ENCODE assay signal across 15 cellular contexts in the genomic region with DNA sequence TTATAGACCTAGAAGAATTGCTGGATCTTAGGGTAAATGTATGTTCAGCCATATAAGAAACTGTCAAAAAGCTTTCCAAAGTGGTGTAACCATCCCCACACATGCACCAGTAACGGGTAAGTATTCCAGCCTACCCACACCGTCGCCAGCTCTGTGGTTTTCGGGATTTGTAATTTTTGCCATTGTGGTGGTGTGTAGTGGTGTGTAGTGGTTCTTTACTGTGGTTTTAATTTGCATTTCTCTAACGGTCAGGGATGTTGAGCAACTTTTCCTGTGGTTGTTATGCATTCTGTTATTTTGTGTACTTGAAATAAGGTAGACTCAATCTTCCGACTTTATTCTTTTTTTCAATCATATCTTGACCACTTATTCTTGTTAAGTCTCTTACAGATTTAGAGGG.
DNase-seq lines count a peak whose midpoint lies in the region; TF ChIP-seq lines count a peak whose summit lies in the region.
"Had no signal": no experiment of that assay in that cellular context is flagged by ENCODE, and none has a peak within 500 bp of the region (broad histone marks: within the 10 kb centered on the region; RNA-seq: fewer than 3 reads in every experiment).

No MANE protein-coding gene starts in this region.

- H4K20me1 ChIP-seq in DOHH2 (ENCODE audit: control insufficient read depth, insufficient read depth, low read depth, low read length), result no peaks in the 10 kb centered on the region

- no peaks in the 10 kb centered on the region for H3K9me2 ChIP-seq in DOHH2 (replicated peaks; ENCODE audit: control insufficient read depth, low read length)

- H3K27ac Mint-ChIP-seq in CD14-positive monocyte, result no peak overlapping the region
- H3K27ac Mint-ChIP-seq: CD4-positive, alpha-beta memory T cell; IgD-negative memory B cell had no signal

- peak overlapping the region; percentile 92 for H3K27ac ChIP-seq in DOHH2 (ENCODE audit: low read depth, low read length)
- H3K27ac ChIP-seq: A549 had no signal

- peaks cover 45% of the 10 kb centered on the region for H3K9me3 ChIP-seq in DOHH2 (ENCODE audit: control insufficient read depth, insufficient read depth, low read length)
- H3K9me3 ChIP-seq: A549, HAP-1 had no signal

- peaks cover 72% of the 10 kb centered on the region for H3K4me1 ChIP-seq in DOHH2 (ENCODE audit: control insufficient read depth, low read length)
- H3K4me1 ChIP-seq: A549, HAP-1 had no signal

- TF ChIP-seq CTCF in DOHH2 (IDR thresholded peaks at IDR 0.05; ENCODE audit: low read depth, low read length, poor library complexity, severe bottlenecking), result no peak
- TF ChIP-seq CTCF in NB4 (IDR thresholded peaks at IDR 0.05; ENCODE audit: low read depth, low read length), result no peak
- TF ChIP-seq CTCF in CD14-positive monocyte (IDR thresholded peaks at IDR 0.05), result no peak

- intact Hi-C loops in CD14-positive monocyte (cut with micrococcal nuclease), result no loop called here

- H3K9me3 Mint-ChIP-seq in CD14-positive monocyte, result peaks cover 22 to 46% (median 32%) of the 10 kb centered on the region in 7 donors

- in situ Hi-C loops in KBM-7 (cut with MboI; ENCODE audit: low pct_unique_long_range_greater_than_20kb, low sequenced_read_pairs), result no loop called here

- peak overlapping the region; percentile 64 for H3K4me3 ChIP-seq in DOHH2 (ENCODE audit: low read length)
- H3K4me3 ChIP-seq in NB4 (ENCODE audit: low read depth, low read length), result no peak overlapping the region
- H3K4me3 ChIP-seq: A549, HAP-1 had no signal

- H3K36me3 ChIP-seq in DOHH2 (ENCODE audit: control insufficient read depth, low read length), result peaks cover 27% of the 10 kb centered on the region
- H3K36me3 ChIP-seq: HAP-1 had no signal

- no peaks in the 10 kb centered on the region for H3K79me2 ChIP-seq in DOHH2 (ENCODE audit: control insufficient read depth, low read length)

- H3K4me2 ChIP-seq in DOHH2 (ENCODE audit: low read length), result peak overlapping the region; percentile 80
- H3K4me2 ChIP-seq: A549 had no signal

- H3F3A ChIP-seq in DOHH2 (ENCODE audit: control insufficient read depth, insufficient read depth), result peaks cover 20% of the 10 kb centered on the region

- no peak overlapping the region for H3K4me3 Mint-ChIP-seq in CD14-positive monocyte
- H3K4me3 Mint-ChIP-seq: CD4-positive, alpha-beta memory T cell; IgD-negative memory B cell had no signal

- H3K4me1 Mint-ChIP-seq in CD14-positive monocyte, result no peaks in the 10 kb centered on the region
- H3K4me1 Mint-ChIP-seq: CD4-positive, alpha-beta memory T cell had no signal

- no peaks in the 10 kb centered on the region for H3K36me3 Mint-ChIP-seq in CD14-positive monocyte
- H3K36me3 Mint-ChIP-seq: CD4-positive, alpha-beta memory T cell; IgD-negative memory B cell had no signal

- no peaks in the 10 kb centered on the region for H3K27me3 ChIP-seq in DOHH2 (ENCODE audit: control insufficient read depth, low read length)

- DNase-seq in KBM-7, result peak; percentile 3
- peak; percentile 15 for DNase-seq in NB4 (ENCODE audit: low read depth)
- DNase-seq in SW480 (ENCODE audit: low spot score), result peak; percentile 11
- DNase-seq in NCI-H2081 (lab: John Stamatoyannopoulos, UW), result no peak
- DNase-seq in NCI-H510A treated with DMSO at 0.1 percent for 48 hours (lab: John Stamatoyannopoulos, UW), result no peak
- no peak for DNase-seq in CD14-positive monocyte (ENCODE audit: low spot score)
- DNase-seq in SKM-1 treated with dmso at 0.1 percent for 144 hours (lab: John Stamatoyannopoulos, UW; ENCODE audit: unreplicated experiment), result no peak
- DNase-seq: C1 segment of cervical spinal cord; CD4-positive, alpha-beta memory T cell; DMS79; EL had no signal

- no peak for TF ChIP-seq POLR2A in NB4 (IDR thresholded peaks at IDR 0.05; ENCODE audit: extremely low read depth, insufficient read length)

- H3K27me3 Mint-ChIP-seq in CD14-positive monocyte (ENCODE audit: low read depth in 3 of 3), result peaks cover 0 to 3% (median 0%) of the 10 kb centered on the region in 3 donors

Comparison
In these comparisons a context has a peak if more than half of its experiments do, and no peak if none do; other contexts are left out.
1. DNase-seq: peak in KBM-7 (single experiment), NB4 (single experiment) and SW480 (single experiment); none in NCI-H2081 (0 of 2), NCI-H510A treated with DMSO at 0.1 percent for 48 hours (single experiment), CD14-positive monocyte (single experiment) and SKM-1 treated with dmso at 0.1 percent for 144 hours (single experiment).